In the genomic region with DNA sequence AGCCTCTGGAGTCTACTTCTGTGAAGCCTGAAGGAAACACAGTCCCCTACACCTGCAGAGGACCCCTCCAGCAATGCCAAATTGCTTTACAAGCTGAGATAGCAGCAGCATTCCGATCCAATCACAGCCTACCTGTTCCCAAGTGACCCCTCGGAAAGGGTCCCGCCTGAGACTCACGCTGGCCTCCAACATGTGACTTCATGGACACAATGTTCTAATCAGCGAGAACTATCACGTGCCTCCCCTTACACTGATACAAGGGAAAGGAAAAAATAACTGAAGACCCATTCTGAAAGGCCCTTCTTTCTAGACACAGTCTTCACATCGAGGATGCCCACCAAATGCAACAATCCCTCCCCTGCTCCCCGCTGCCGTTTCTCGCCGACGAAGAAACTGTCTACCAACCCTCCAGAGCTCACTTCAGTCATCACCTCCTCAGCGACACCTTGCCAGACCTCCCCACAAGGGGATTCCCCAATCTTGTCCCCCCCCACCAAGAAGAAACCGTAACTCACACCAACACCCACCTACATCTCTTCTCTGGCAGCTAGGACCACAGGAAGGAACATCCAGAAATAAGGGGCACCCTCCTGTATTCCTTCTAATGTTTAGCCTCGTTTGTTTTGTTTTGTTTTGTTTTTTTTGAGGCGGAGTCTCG, we compare ENCODE assay signal across 9 cellular contexts. TPM values are rescaled to one million over a fixed set of nuclear protein-coding genes. Genes with fewer than 3 reads are reported as not detected.
DNase-seq lines count a peak whose midpoint lies in the region; ATAC-seq, FAIRE-seq and TF ChIP-seq lines count a peak whose summit lies in the region.
"Had no signal": no experiment of that assay in that cellular context is flagged by ENCODE, and none has a peak within 500 bp of the region (broad histone marks: within the 10 kb centered on the region; RNA-seq: fewer than 3 reads in every experiment).

No MANE protein-coding gene starts in this region.

- peak overlapping the region; percentile 78 for H3K27ac Mint-ChIP-seq in astrocyte (ENCODE audit: unreplicated experiment)

- DNase-seq in GM20000 (ENCODE audit: low spot score) (peak; percentile 83), astrocyte (ENCODE audit: low read depth) (no peak), trophoblast cell (no peak), HEK293T (ENCODE audit: extremely low spot score) (no peak), small intestine (no peak)
- DNase-seq: activated CD4-positive, alpha-beta T cell treated with anti-CD3 and anti-CD28 coated beads, Interleukin-2, amount 50 U/mL, for 4 hours; NCI-H1436 treated with DMSO at 0.1 percent for 48 hours had no signal

- no peak overlapping the region for H2BK5ac ChIP-seq in trophoblast cell (ENCODE audit: low read depth, low read length, poor library complexity)

- no peak overlapping the region for H4K12ac ChIP-seq in trophoblast cell (ENCODE audit: low read depth, low read length)

- H3K27ac ChIP-seq in astrocyte (ENCODE audit: low read depth, low read length) (no peak overlapping the region), trophoblast cell (ENCODE audit: low read depth, low read length) (no peak overlapping the region), small intestine (ENCODE audit: low read depth in 1 of 2, low read length in 1 of 2) (no peak overlapping the region)

- H3K18ac ChIP-seq in trophoblast cell (ENCODE audit: low read length): no peak overlapping the region

- no peaks in the 10 kb centered on the region for H3K27me3 ChIP-seq in astrocyte (ENCODE audit: insufficient read depth, low read length)
- no peaks in the 10 kb centered on the region for H3K27me3 ChIP-seq in trophoblast cell (ENCODE audit: insufficient read depth, low read length)
- no peaks in the 10 kb centered on the region for H3K27me3 ChIP-seq in small intestine (ENCODE audit: control insufficient read depth in 2 of 2, insufficient read depth in 2 of 2, low read length in 2 of 2)

- H3K4me3 Mint-ChIP-seq in astrocyte (ENCODE audit: unreplicated experiment): peak overlapping the region; percentile 76

- no peak for TF ChIP-seq CTCF in GM20000 (IDR thresholded peaks at IDR 0.05; ENCODE audit: extremely low read depth, missing control alignments)
- TF ChIP-seq CTCF in astrocyte (IDR thresholded peaks at IDR 0.05; ENCODE audit: insufficient read depth, low read depth, low read length): no peak

- ATAC-seq in GM18520 (IDR thresholded peaks at IDR 0.05; ENCODE audit: unreplicated experiment): no peak

- peaks cover 5% of the 10 kb centered on the region for H3K36me3 Mint-ChIP-seq in astrocyte (ENCODE audit: low read depth, unreplicated experiment)

- H3K4ac ChIP-seq in trophoblast cell (ENCODE audit: low read depth, low read length): no peak overlapping the region

- H3K4me1 ChIP-seq in astrocyte (ENCODE audit: insufficient read depth, low read length) (peaks cover 13% of the 10 kb centered on the region), trophoblast cell (ENCODE audit: control insufficient read depth in 1 of 2, insufficient read depth in 2 of 2, low read length in 2 of 2) (peaks cover 9 to 23% of the 10 kb centered on the region in 2 experiments), small intestine (ENCODE audit: control insufficient read depth in 2 of 2, insufficient read depth in 1 of 2, low read depth in 1 of 2, low read length in 1 of 2) (no peaks in the 10 kb centered on the region)

- H2BK120ac ChIP-seq in trophoblast cell (ENCODE audit: insufficient read depth, low read length, poor library complexity): no peak overlapping the region

- H3K79me1 ChIP-seq in trophoblast cell (ENCODE audit: low read length): peaks cover 3% of the 10 kb centered on the region

- no peak overlapping the region for H3K23ac ChIP-seq in trophoblast cell (ENCODE audit: low read length)

- no peak overlapping the region for H2AFZ ChIP-seq in astrocyte (ENCODE audit: low read depth, low read length)
- no peak overlapping the region for H2AFZ ChIP-seq in trophoblast cell (ENCODE audit: insufficient read depth, low read length, poor library complexity)

- no peak overlapping the region for H4K91ac ChIP-seq in trophoblast cell (ENCODE audit: low read depth, low read length)

- POLR2A ChIA-PET in HEK293T (lab: Yijun Ruan, JAX): no interaction called here

- FAIRE-seq in astrocyte (lab: Jason Lieb, UNC) (no peak), small intestine (lab: Jason Lieb, UNC) (no peak)

- peaks cover 8% of the 10 kb centered on the region for H4K20me1 ChIP-seq in astrocyte (ENCODE audit: insufficient read depth, low read length)

- H3K4me2 ChIP-seq in astrocyte (ENCODE audit: low read length) (peak overlapping the region; percentile 25), trophoblast cell (ENCODE audit: low read length) (peak overlapping the region; percentile 16)

- H3K9me3 ChIP-seq in astrocyte (ENCODE audit: insufficient read depth, low read depth, low read length) (no peaks in the 10 kb centered on the region), trophoblast cell (ENCODE audit: insufficient read depth, low read depth, low read length) (peaks cover 4% of the 10 kb centered on the region), small intestine (ENCODE audit: control insufficient read depth, low read depth) (no peaks in the 10 kb centered on the region)

- H3K4me3 ChIP-seq in GM08714 (ENCODE audit: low read length) (peak overlapping the region; percentile 93; the same call in 1 of the 2 replicates), astrocyte (ENCODE audit: insufficient read depth, low read depth, low read length) (no peak overlapping the region), trophoblast cell (ENCODE audit: low read depth, low read length) (no peak overlapping the region), small intestine (ENCODE audit: low read depth in 1 of 2, low read length in 2 of 2) (no peak overlapping the region)

- H2AK5ac ChIP-seq in trophoblast cell (ENCODE audit: low read length): no peak overlapping the region

- H4K8ac ChIP-seq in trophoblast cell (ENCODE audit: low read depth, low read length): no peak overlapping the region

- H3K27me3 Mint-ChIP-seq in astrocyte (ENCODE audit: low read depth, unreplicated experiment): no peaks in the 10 kb centered on the region

- H3K36me3 ChIP-seq in astrocyte (ENCODE audit: insufficient read depth, low read length) (no peaks in the 10 kb centered on the region), trophoblast cell (ENCODE audit: control insufficient read depth in 1 of 2, insufficient read depth in 2 of 2, low read length in 2 of 2) (peaks cover 0 to 2% of the 10 kb centered on the region in 2 experiments), small intestine (ENCODE audit: control insufficient read depth in 2 of 2, insufficient read depth in 2 of 2, low read length in 2 of 2) (no peaks in the 10 kb centered on the region)

- no peak overlapping the region for H3K14ac ChIP-seq in trophoblast cell (ENCODE audit: low read length)

- CTCF ChIA-PET in HEK293T (lab: Yijun Ruan, JAX): interaction anchor here (0.6 kb wide), 1 partner anchor 100 kb away, joined by 3 read pairs; no protein-coding TSS in a partner anchor

- peak overlapping the region; percentile 74 for H2BK12ac ChIP-seq in trophoblast cell (ENCODE audit: low read length)

- H3K9ac ChIP-seq in astrocyte (ENCODE audit: low read length): no peak overlapping the region
- H3K9ac ChIP-seq in trophoblast cell (ENCODE audit: low read length): no peak overlapping the region

- H3K9me3 Mint-ChIP-seq in astrocyte (ENCODE audit: unreplicated experiment): peaks cover 2% of the 10 kb centered on the region

- H3K79me2 ChIP-seq in astrocyte (ENCODE audit: insufficient read depth, low read length) (peaks cover 44% of the 10 kb centered on the region), trophoblast cell (ENCODE audit: control insufficient read depth, insufficient read depth, low read length, poor library complexity) (peaks cover 4% of the 10 kb centered on the region)

- H3K4me1 Mint-ChIP-seq in astrocyte (ENCODE audit: low read depth, unreplicated experiment): peaks cover 17% of the 10 kb centered on the region

- no CpG with 5 or more reads among the region's 17 CpGs for WGBS in trophoblast cell (ENCODE audit: extremely low coverage, insufficient coverage, insufficient read length)
- WGBS in small intestine, 3 donors: 81 to 87% (median 85%) methylated on average over 17 of the region's 17 CpGs

TF ChIP-seq in HEK293T, 16 proteins besides CTCF, POLR2A, EP300 and RAD21:
- TF ChIP-seq ELF4 (IDR thresholded peaks at IDR 0.05) (no peak), FOXM1 (IDR thresholded peaks at IDR 0.05; ENCODE audit: borderline replicate concordance) (no peak), NFRKB (IDR thresholded peaks at IDR 0.05) (no peak), L3MBTL2 (conservative IDR thresholded peaks at IDR 0.05) (no peak), FOXK2 (IDR thresholded peaks at IDR 0.05) (no peak), HDGF (IDR thresholded peaks at IDR 0.05; ENCODE audit: borderline replicate concordance) (no peak), TARDBP (IDR thresholded peaks at IDR 0.05) (no peak), ZNF384 (IDR thresholded peaks at IDR 0.05) (no peak), LEF1 (IDR thresholded peaks at IDR 0.05; ENCODE audit: borderline replicate concordance) (no peak), SUZ12 (IDR thresholded peaks at IDR 0.05) (no peak), SP1 (IDR thresholded peaks at IDR 0.05) (no peak)
- TF ChIP-seq, protein P1, sequence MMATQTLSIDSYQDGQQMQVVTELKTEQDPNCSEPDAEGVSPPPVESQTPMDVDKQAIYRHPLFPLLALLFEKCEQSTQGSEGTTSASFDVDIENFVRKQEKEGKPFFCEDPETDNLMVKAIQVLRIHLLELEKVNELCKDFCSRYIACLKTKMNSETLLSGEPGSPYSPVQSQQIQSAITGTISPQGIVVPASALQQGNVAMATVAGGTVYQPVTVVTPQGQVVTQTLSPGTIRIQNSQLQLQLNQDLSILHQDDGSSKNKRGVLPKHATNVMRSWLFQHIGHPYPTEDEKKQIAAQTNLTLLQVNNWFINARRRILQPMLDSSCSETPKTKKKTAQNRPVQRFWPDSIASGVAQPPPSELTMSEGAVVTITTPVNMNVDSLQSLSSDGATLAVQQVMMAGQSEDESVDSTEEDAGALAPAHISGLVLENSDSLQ (IDR thresholded peaks at IDR 0.05): no peak

RNA-seq across cellular contexts. Expression of gene SNX8, which starts 1.8 kb away (rescaled TPM):
- 20.9 and 28.9 TPM in 2 replicates for total RNA-seq in astrocyte
- 16.1 and 16.4 TPM in 2 replicates for polyA plus RNA-seq in trophoblast cell (2013)
- 10 to 100 TPM; 17.5 to 20.4 (median 18.1) TPM for polyA plus RNA-seq in small intestine

RNA-seq across cellular contexts. Expression of gene EIF3B, which starts 42.2 kb away (rescaled TPM):
- total RNA-seq in astrocyte: 198 and 213 TPM in 2 replicates
- 174 and 182 TPM in 2 replicates for polyA plus RNA-seq in trophoblast cell (2013)
- polyA plus RNA-seq in small intestine: 10 to 100 TPM; 53.9 to 92.1 (median 69.4) TPM
